Comparison of ENCODE assay signal across 14 cellular contexts in the genomic region with DNA sequence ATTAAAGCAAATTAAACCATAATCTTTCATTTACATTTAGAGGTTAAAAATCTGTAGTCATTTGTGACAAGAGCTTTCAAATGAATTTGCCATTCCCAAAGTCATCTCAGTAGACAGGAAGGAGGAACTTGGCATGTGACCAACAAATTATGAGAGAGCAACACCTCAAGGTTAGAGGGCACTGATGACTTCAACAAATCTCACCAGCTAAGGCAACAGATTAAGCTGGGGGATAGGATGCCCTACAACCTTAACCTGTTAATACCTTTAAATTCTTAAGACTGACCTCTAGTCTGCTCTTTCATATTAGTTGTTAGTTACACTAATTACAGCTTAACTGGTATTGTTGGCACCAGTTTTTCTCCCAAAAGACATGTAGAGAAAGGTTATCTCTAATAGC. TPM values are rescaled to one million over a fixed set of nuclear protein-coding genes. Genes with fewer than 3 reads are reported as not detected.
DNase-seq lines count a peak whose midpoint lies in the region; ATAC-seq and TF ChIP-seq lines count a peak whose summit lies in the region.
"Had no signal": no experiment of that assay in that cellular context is flagged by ENCODE, and none has a peak within 500 bp of the region (broad histone marks: within the 10 kb centered on the region; RNA-seq: fewer than 3 reads in every experiment).

No MANE protein-coding gene starts in this region.

- TF ChIP-seq POLR2A in erythroblast (IDR thresholded peaks at IDR 0.05; ENCODE audit: low read length) = no peak

- H3K36me3 Mint-ChIP-seq in GM23338 (ENCODE audit: low read depth) (no peaks in the 10 kb centered on the region), glutamatergic neuron (ENCODE audit: unreplicated experiment) (no peaks in the 10 kb centered on the region)
- no peaks in the 10 kb centered on the region for H3K36me3 Mint-ChIP-seq in activated T-helper 2 cell treated with anti-CD3 and anti-CD28 coated beads, Interferon-gamma antibody, Interleukin-2, Interleukin-4, amounts not matched to agents 10 μg/mL and 5 μg/mL and 100 μg/mL, durations not matched to agents 14 hours and 24 hours and 36 hours (ENCODE audit: low read depth)

- no peaks in the 10 kb centered on the region for H3K79me2 ChIP-seq in GM23338 (replicated peaks; ENCODE audit: insufficient read depth)

- H3K4me3 ChIP-seq in GM23338 = no peak overlapping the region

- no peaks in the 10 kb centered on the region for H3K36me3 ChIP-seq in GM23338 (ENCODE audit: insufficient read depth)

- H3K4me2 ChIP-seq in GM23338 = peak overlapping the region; percentile 18; the same call in 1 of the 2 replicates

- TF ChIP-seq CTCF in GM23338 (conservative IDR thresholded peaks at IDR 0.05; ENCODE audit: low read depth in 2 of 2) (no peak), glutamatergic neuron (IDR thresholded peaks at IDR 0.05; ENCODE audit: partially characterized antibody, unreplicated experiment) (no peak), GM20000 (IDR thresholded peaks at IDR 0.05; ENCODE audit: extremely low read depth, missing control alignments) (no peak)

- H3K27ac Mint-ChIP-seq in GM23338 (no peak overlapping the region), glutamatergic neuron (ENCODE audit: unreplicated experiment) (no peak overlapping the region)
- no peak overlapping the region for H3K27ac Mint-ChIP-seq in activated T-helper 2 cell treated with anti-CD3 and anti-CD28 coated beads, Interferon-gamma antibody, Interleukin-2, Interleukin-4, amounts not matched to agents 10 μg/mL and 5 μg/mL and 100 μg/mL, durations not matched to agents 14 hours and 24 hours and 36 hours
- H3K27ac Mint-ChIP-seq: B cell, progenitor cell of endocrine pancreas had no signal

- H3K27me3 Mint-ChIP-seq in GM23338 (ENCODE audit: insufficient read depth, low read depth, poor library complexity) = no peaks in the 10 kb centered on the region
- H3K27me3 Mint-ChIP-seq in glutamatergic neuron (ENCODE audit: unreplicated experiment) = no peaks in the 10 kb centered on the region
- no peaks in the 10 kb centered on the region for H3K27me3 Mint-ChIP-seq in activated T-helper 2 cell treated with anti-CD3 and anti-CD28 coated beads, Interferon-gamma antibody, Interleukin-2, Interleukin-4, amounts not matched to agents 10 μg/mL and 5 μg/mL and 100 μg/mL, durations not matched to agents 14 hours and 24 hours and 36 hours (ENCODE audit: low read depth)
- H3K27me3 Mint-ChIP-seq: B cell, progenitor cell of endocrine pancreas had no signal

- no peaks in the 10 kb centered on the region for H3F3A ChIP-seq in GM23338 (replicated peaks; ENCODE audit: low read depth)

- H3K9me3 Mint-ChIP-seq in GM23338 (no peaks in the 10 kb centered on the region), glutamatergic neuron (ENCODE audit: unreplicated experiment) (no peaks in the 10 kb centered on the region)
- no peaks in the 10 kb centered on the region for H3K9me3 Mint-ChIP-seq in activated T-helper 2 cell treated with anti-CD3 and anti-CD28 coated beads, Interferon-gamma antibody, Interleukin-2, Interleukin-4, amounts not matched to agents 10 μg/mL and 5 μg/mL and 100 μg/mL, durations not matched to agents 14 hours and 24 hours and 36 hours

- no peak overlapping the region for H2AFZ ChIP-seq in GM23338

- H3K4me1 ChIP-seq in GM23338 (ENCODE audit: insufficient read depth) = peaks cover 26% of the 10 kb centered on the region

- H4K20me1 ChIP-seq in GM23338 (replicated peaks; ENCODE audit: insufficient read depth) = no peaks in the 10 kb centered on the region

- H3K27me3 ChIP-seq in GM23338 (ENCODE audit: insufficient read depth) = no peaks in the 10 kb centered on the region

- no peak overlapping the region for H3K27ac ChIP-seq in GM23338 (ENCODE audit: low read depth)

- DNase-seq in DMS53 (lab: John Stamatoyannopoulos, UW) (peak; percentile 52), GM23338 (ENCODE audit: low spot score) (no peak), NCI-H748 treated with DMSO at 0.1 percent for 48 hours (lab: John Stamatoyannopoulos, UW) (peak; percentile 46), erythroblast (lab: John Stamatoyannopoulos, UW) (peak; percentile 14 to 52), glutamatergic neuron (no peak), GM20000 (ENCODE audit: low spot score) (no peak), NCI-H2107 treated with DMSO at 0.1 percent for 48 hours (lab: John Stamatoyannopoulos, UW; ENCODE audit: unreplicated experiment) (no peak)
- DNase-seq in activated T-helper 2 cell treated with anti-CD3 and anti-CD28 coated beads, Interferon-gamma antibody, Interleukin-2, Interleukin-4, amounts not matched to agents 10 μg/mL and 5 μg/mL and 100 μg/mL, durations not matched to agents 14 hours and 24 hours and 36 hours (ENCODE audit: low spot score) = no peak
- DNase-seq: amniotic stem cell; kidney glomerular epithelial cell; NCI-H345; stimulated activated CD4-positive, alpha-beta T cell treated with anti-CD3 and anti-CD28 coated beads, Interleukin-15, amount 100 ng/mL, for 24 hours had no signal

- ATAC-seq in GM23338 = peak; percentile 45

- H3K4me3 Mint-ChIP-seq in GM23338 (no peak overlapping the region), glutamatergic neuron (ENCODE audit: unreplicated experiment) (no peak overlapping the region)
- no peak overlapping the region for H3K4me3 Mint-ChIP-seq in activated T-helper 2 cell treated with anti-CD3 and anti-CD28 coated beads, Interferon-gamma antibody, Interleukin-2, Interleukin-4, amounts not matched to agents 10 μg/mL and 5 μg/mL and 100 μg/mL, durations not matched to agents 14 hours and 24 hours and 36 hours (ENCODE audit: low read depth)
- H3K4me3 Mint-ChIP-seq: B cell had no signal

- no peaks in the 10 kb centered on the region for H3K9me2 ChIP-seq in GM23338 (ENCODE audit: insufficient read depth)

- intact Hi-C loops in activated T-helper 2 cell treated with anti-CD3 and anti-CD28 coated beads, Interferon-gamma antibody, Interleukin-2, Interleukin-4, amounts not matched to agents 10 μg/mL and 5 μg/mL and 100 μg/mL, durations not matched to agents 14 hours and 24 hours and 36 hours (cut with micrococcal nuclease) = no loop called here

- H3K4me1 Mint-ChIP-seq in GM23338 = peaks cover 43% of the 10 kb centered on the region
- H3K4me1 Mint-ChIP-seq in glutamatergic neuron (ENCODE audit: low read depth, unreplicated experiment) = no peaks in the 10 kb centered on the region
- H3K4me1 Mint-ChIP-seq in activated T-helper 2 cell treated with anti-CD3 and anti-CD28 coated beads, Interferon-gamma antibody, Interleukin-2, Interleukin-4, amounts not matched to agents 10 μg/mL and 5 μg/mL and 100 μg/mL, durations not matched to agents 14 hours and 24 hours and 36 hours (ENCODE audit: low read depth) = no peaks in the 10 kb centered on the region
- H3K4me1 Mint-ChIP-seq: B cell had no signal

TF ChIP-seq in GM23338, 12 proteins besides CTCF, POLR2A, EP300 and RAD21 (continues in another document):
- TF ChIP-seq POLR2AphosphoS5 (IDR thresholded peaks at IDR 0.05; ENCODE audit: low read depth) (no peak), NANOG (IDR thresholded peaks at IDR 0.05; ENCODE audit: borderline replicate concordance) (no peak), EZH2phosphoT487 (IDR thresholded peaks at IDR 0.05; ENCODE audit: unreplicated experiment) (no peak), CREB1 (CRISPR knock-in tag; IDR thresholded peaks at IDR 0.05; ENCODE audit: low read depth) (no peak)
- TF ChIP-seq, protein P1, sequence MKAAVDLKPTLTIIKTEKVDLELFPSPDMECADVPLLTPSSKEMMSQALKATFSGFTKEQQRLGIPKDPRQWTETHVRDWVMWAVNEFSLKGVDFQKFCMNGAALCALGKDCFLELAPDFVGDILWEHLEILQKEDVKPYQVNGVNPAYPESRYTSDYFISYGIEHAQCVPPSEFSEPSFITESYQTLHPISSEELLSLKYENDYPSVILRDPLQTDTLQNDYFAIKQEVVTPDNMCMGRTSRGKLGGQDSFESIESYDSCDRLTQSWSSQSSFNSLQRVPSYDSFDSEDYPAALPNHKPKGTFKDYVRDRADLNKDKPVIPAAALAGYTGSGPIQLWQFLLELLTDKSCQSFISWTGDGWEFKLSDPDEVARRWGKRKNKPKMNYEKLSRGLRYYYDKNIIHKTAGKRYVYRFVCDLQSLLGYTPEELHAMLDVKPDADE (IDR thresholded peaks at IDR 0.05) = no peak
- TF ChIP-seq, protein P2, sequence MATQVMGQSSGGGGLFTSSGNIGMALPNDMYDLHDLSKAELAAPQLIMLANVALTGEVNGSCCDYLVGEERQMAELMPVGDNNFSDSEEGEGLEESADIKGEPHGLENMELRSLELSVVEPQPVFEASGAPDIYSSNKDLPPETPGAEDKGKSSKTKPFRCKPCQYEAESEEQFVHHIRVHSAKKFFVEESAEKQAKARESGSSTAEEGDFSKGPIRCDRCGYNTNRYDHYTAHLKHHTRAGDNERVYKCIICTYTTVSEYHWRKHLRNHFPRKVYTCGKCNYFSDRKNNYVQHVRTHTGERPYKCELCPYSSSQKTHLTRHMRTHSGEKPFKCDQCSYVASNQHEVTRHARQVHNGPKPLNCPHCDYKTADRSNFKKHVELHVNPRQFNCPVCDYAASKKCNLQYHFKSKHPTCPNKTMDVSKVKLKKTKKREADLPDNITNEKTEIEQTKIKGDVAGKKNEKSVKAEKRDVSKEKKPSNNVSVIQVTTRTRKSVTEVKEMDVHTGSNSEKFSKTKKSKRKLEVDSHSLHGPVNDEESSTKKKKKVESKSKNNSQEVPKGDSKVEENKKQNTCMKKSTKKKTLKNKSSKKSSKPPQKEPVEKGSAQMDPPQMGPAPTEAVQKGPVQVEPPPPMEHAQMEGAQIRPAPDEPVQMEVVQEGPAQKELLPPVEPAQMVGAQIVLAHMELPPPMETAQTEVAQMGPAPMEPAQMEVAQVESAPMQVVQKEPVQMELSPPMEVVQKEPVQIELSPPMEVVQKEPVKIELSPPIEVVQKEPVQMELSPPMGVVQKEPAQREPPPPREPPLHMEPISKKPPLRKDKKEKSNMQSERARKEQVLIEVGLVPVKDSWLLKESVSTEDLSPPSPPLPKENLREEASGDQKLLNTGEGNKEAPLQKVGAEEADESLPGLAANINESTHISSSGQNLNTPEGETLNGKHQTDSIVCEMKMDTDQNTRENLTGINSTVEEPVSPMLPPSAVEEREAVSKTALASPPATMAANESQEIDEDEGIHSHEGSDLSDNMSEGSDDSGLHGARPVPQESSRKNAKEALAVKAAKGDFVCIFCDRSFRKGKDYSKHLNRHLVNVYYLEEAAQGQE (IDR thresholded peaks at IDR 0.05; ENCODE audit: unreplicated experiment) = no peak

RNA-seq across cellular contexts. Expression of a gene that starts 18.4 kb away (rescaled TPM):
- total RNA-seq in GM23338 (2014; rRNA removed; shearing (Covaris generic)) = 0.76 and 1.2 TPM in 2 replicates
- 0.11 and 0.14 TPM in 2 replicates for polyA plus RNA-seq in GM23338 (2016; fragmentation: Nextera tagmentation; extraction: Ambion mirVana)
- 1.5 TPM for total RNA-seq in glutamatergic neuron (ENCODE audit: unreplicated experiment)
- 1.0 and 1.4 TPM in 2 replicates for total RNA-seq in activated T-helper 2 cell treated with anti-CD3 and anti-CD28 coated beads, Interferon-gamma antibody, Interleukin-2, Interleukin-4, amounts not matched to agents 10 μg/mL and 5 μg/mL and 100 μg/mL, durations not matched to agents 14 hours and 24 hours and 36 hours

Comparison
In these comparisons a context has a peak if more than half of its experiments do, and no peak if none do; other contexts are left out.
1. DNase-seq: peak in DMS53 (single experiment), NCI-H748 treated with DMSO at 0.1 percent for 48 hours (single experiment) and erythroblast (2 of 2); none in GM23338 (single experiment), glutamatergic neuron (single experiment), activated T-helper 2 cell treated with anti-CD3 and anti-CD28 coated beads, Interferon-gamma antibody, Interleukin-2, Interleukin-4, amounts not matched to agents 10 μg/mL and 5 μg/mL and 100 μg/mL, durations not matched to agents 14 hours and 24 hours and 36 hours (single experiment), GM20000 (single experiment) and NCI-H2107 treated with DMSO at 0.1 percent for 48 hours (single experiment).